8 cellular contexts compared by ENCODE assay signal in genomic region chr6:96522469-96523009, GRCh38. TPM values are rescaled to one million over a fixed set of nuclear protein-coding genes. Genes with fewer than 3 reads are reported as not detected.
DNase-seq lines count a peak whose midpoint lies in the region; ATAC-seq lines count a peak whose summit lies in the region.

No MANE protein-coding gene starts in this region.

- POLR2A ChIA-PET in activated naive CD8-positive, alpha-beta T cell treated with anti-CD3 and anti-CD28 coated beads, Interleukin-2, amount 10 ng/mL, durations not matched to agents 7 days and 5 days (lab: Charles Lee), result interaction anchor here (1.0 to 1.9 kb wide), 4 partner anchors 8 to 946 kb away, joined by 3 to 8 read pairs (median 3); no protein-coding TSS in a partner anchor

- H3K27me3 ChIP-seq in iPS-15b (ENCODE audit: control insufficient read depth, insufficient read depth, low read length), result no peaks in the 10 kb centered on the region

- peaks cover 15% of the 10 kb centered on the region for H3K36me3 Mint-ChIP-seq in activated naive CD8-positive, alpha-beta T cell treated with anti-CD3 and anti-CD28 coated beads, Interleukin-2, amount 10 ng/mL, durations not matched to agents 7 days and 5 days
- peaks cover 56% of the 10 kb centered on the region for H3K36me3 Mint-ChIP-seq in stimulated activated effector memory CD8-positive, alpha-beta T cell treated with anti-CD3 and anti-CD28 coated beads, Interleukin-12 subunit alpha, Interleukin-12 subunit beta, amount 100 ng/mL, for 72 hours

- ATAC-seq in GM21381 (IDR thresholded peaks at IDR 0.05; ENCODE audit: unreplicated experiment), result peak; percentile 23
- ATAC-seq in activated naive CD8-positive, alpha-beta T cell treated with anti-CD3 and anti-CD28 coated beads, Interleukin-2, amount 10 ng/mL, durations not matched to agents 7 days and 5 days (ENCODE audit: low read depth), result peak; percentile 30
- peak; percentile 48 for ATAC-seq in stimulated activated effector memory CD8-positive, alpha-beta T cell treated with anti-CD3 and anti-CD28 coated beads, Interleukin-12 subunit alpha, Interleukin-12 subunit beta, amount 100 ng/mL, for 72 hours

- no peaks in the 10 kb centered on the region for H3K9me3 ChIP-seq in iPS-15b (ENCODE audit: control insufficient read depth, insufficient read depth, low read length)

- H3K27me3 Mint-ChIP-seq in activated naive CD8-positive, alpha-beta T cell treated with anti-CD3 and anti-CD28 coated beads, Interleukin-2, amount 10 ng/mL, durations not matched to agents 7 days and 5 days, result no peaks in the 10 kb centered on the region

- no peaks in the 10 kb centered on the region for H3K9me3 Mint-ChIP-seq in activated naive CD8-positive, alpha-beta T cell treated with anti-CD3 and anti-CD28 coated beads, Interleukin-2, amount 10 ng/mL, durations not matched to agents 7 days and 5 days
- no peaks in the 10 kb centered on the region for H3K9me3 Mint-ChIP-seq in stimulated activated effector memory CD8-positive, alpha-beta T cell treated with anti-CD3 and anti-CD28 coated beads, Interleukin-12 subunit alpha, Interleukin-12 subunit beta, amount 100 ng/mL, for 72 hours

- no peaks in the 10 kb centered on the region for H3K36me3 ChIP-seq in iPS-15b (ENCODE audit: control insufficient read depth, insufficient read depth, low read length)

- peak overlapping the region; percentile 91 for H3K9ac ChIP-seq in iPS-15b (ENCODE audit: low read depth, low read length)

- peaks cover 4% of the 10 kb centered on the region for H3K4me1 ChIP-seq in iPS-15b (ENCODE audit: control insufficient read depth, insufficient read depth, low read length)

- peak overlapping the region; percentile 94 for H3K4me3 ChIP-seq in iPS-15b (ENCODE audit: low read depth, low read length)

- peaks cover 15% of the 10 kb centered on the region for H3K4me1 Mint-ChIP-seq in activated naive CD8-positive, alpha-beta T cell treated with anti-CD3 and anti-CD28 coated beads, Interleukin-2, amount 10 ng/mL, durations not matched to agents 7 days and 5 days
- peaks cover 11% of the 10 kb centered on the region for H3K4me1 Mint-ChIP-seq in stimulated activated effector memory CD8-positive, alpha-beta T cell treated with anti-CD3 and anti-CD28 coated beads, Interleukin-12 subunit alpha, Interleukin-12 subunit beta, amount 100 ng/mL, for 72 hours

- H3K27ac Mint-ChIP-seq in activated naive CD8-positive, alpha-beta T cell treated with anti-CD3 and anti-CD28 coated beads, Interleukin-2, amount 10 ng/mL, durations not matched to agents 7 days and 5 days, result peak overlapping the region; percentile 100
- H3K27ac Mint-ChIP-seq in stimulated activated effector memory CD8-positive, alpha-beta T cell treated with anti-CD3 and anti-CD28 coated beads, Interleukin-12 subunit alpha, Interleukin-12 subunit beta, amount 100 ng/mL, for 72 hours, result peak overlapping the region; percentile 99

- H3K4me3 Mint-ChIP-seq in activated naive CD8-positive, alpha-beta T cell treated with anti-CD3 and anti-CD28 coated beads, Interleukin-2, amount 10 ng/mL, durations not matched to agents 7 days and 5 days, result peak overlapping the region; percentile 98
- H3K4me3 Mint-ChIP-seq in stimulated activated effector memory CD8-positive, alpha-beta T cell treated with anti-CD3 and anti-CD28 coated beads, Interleukin-12 subunit alpha, Interleukin-12 subunit beta, amount 100 ng/mL, for 72 hours, result peak overlapping the region; percentile 99

- DNase-seq in GM03348 (ENCODE audit: low spot score) (peak; percentile 13), HT1080 (ENCODE audit: low read depth) (peak; percentile 8), DMS153 treated with DMSO at 0.1 percent for 48 hours (lab: John Stamatoyannopoulos, UW; ENCODE audit: unreplicated experiment) (no peak), hepatic stellate cell (ENCODE audit: low spot score) (no peak)
- DNase-seq in activated naive CD8-positive, alpha-beta T cell treated with anti-CD3 and anti-CD28 coated beads, Interleukin-2, amount 10 ng/mL, durations not matched to agents 7 days and 5 days, result no peak
- DNase-seq in stimulated activated effector memory CD8-positive, alpha-beta T cell treated with anti-CD3 and anti-CD28 coated beads, Interleukin-12 subunit alpha, Interleukin-12 subunit beta, amount 100 ng/mL, for 72 hours (ENCODE audit: low spot score in 2 of 2), result no peak

RNA-seq across cellular contexts. Expression of gene UFL1, which starts 0.9 kb away (rescaled TPM):
- 12.5 and 12.9 TPM in 2 replicates for total RNA-seq in HT1080 (2014; rRNA removed; shearing (Covaris generic))
- 18.4 and 24.4 TPM in 2 replicates for polyA plus RNA-seq in HT1080 (2015; cell fraction: cytosol; rRNA removed)
- 66.8 and 71.4 TPM in 2 replicates for polyA plus RNA-seq in HT1080 (2015; cell fraction: nucleus; rRNA removed)
- total RNA-seq in activated naive CD8-positive, alpha-beta T cell treated with anti-CD3 and anti-CD28 coated beads, Interleukin-2, amount 10 ng/mL, durations not matched to agents 7 days and 5 days, result 10 to 100 TPM; 23.3 to 23.7 TPM

RNA-seq across cellular contexts. Expression of gene FHL5, which starts 40.4 kb away (rescaled TPM):
- not detected in 2 replicates for total RNA-seq in HT1080 (2014; rRNA removed; shearing (Covaris generic))
- polyA plus RNA-seq in HT1080 (2015; cell fraction: cytosol; rRNA removed), result not detected in 2 replicates
- polyA plus RNA-seq in HT1080 (2015; cell fraction: nucleus; rRNA removed), result not detected in 2 replicates
- total RNA-seq in activated naive CD8-positive, alpha-beta T cell treated with anti-CD3 and anti-CD28 coated beads, Interleukin-2, amount 10 ng/mL, durations not matched to agents 7 days and 5 days, result not detected

Comparison
In these comparisons a context has a peak if more than half of its experiments do, and no peak if none do; other contexts are left out.
1. DNase-seq: peak in GM03348 (single experiment) and HT1080 (single experiment); none in activated naive CD8-positive, alpha-beta T cell treated with anti-CD3 and anti-CD28 coated beads, Interleukin-2, amount 10 ng/mL, durations not matched to agents 7 days and 5 days (single experiment), stimulated activated effector memory CD8-positive, alpha-beta T cell treated with anti-CD3 and anti-CD28 coated beads, Interleukin-12 subunit alpha, Interleukin-12 subunit beta, amount 100 ng/mL, for 72 hours (0 of 2), DMS153 treated with DMSO at 0.1 percent for 48 hours (single experiment) and hepatic stellate cell (single experiment).
2. Peak in every context shown above with its lines, with median percentiles within 50 percentile points of each other: ATAC-seq.